ENCODE assay signal across 8 cellular contexts in the genomic region with DNA sequence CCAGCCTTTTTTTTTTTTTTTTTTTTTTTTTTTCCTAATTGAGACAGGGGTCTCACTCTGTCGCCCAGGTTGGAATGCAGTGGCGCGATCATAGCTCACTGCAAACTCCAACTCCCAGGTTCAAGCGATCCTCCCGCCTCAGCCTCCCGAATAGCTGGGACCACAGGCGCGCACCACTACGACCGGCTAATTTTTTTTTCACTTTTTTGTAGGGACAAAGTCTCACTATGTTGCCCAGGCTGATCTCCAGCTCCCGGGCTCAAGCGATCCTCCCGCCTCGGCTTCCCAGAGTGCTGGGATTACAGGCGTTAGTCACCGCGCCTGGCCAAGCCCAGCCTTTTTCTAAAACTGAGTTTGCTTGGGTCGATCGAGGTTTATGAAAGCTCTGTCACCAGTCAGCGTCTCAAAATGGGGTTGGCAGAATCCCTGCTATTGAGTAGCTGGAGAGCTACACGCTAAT. TPM values are rescaled to one million over a fixed set of nuclear protein-coding genes. Genes with fewer than 3 reads are reported as not detected.
DNase-seq lines count a peak whose midpoint lies in the region; ATAC-seq and TF ChIP-seq lines count a peak whose summit lies in the region.

No MANE protein-coding gene starts in this region.

- no peak for TF ChIP-seq CTCF in mesothelial cell of epicardium (IDR thresholded peaks at IDR 0.05; ENCODE audit: unreplicated experiment)

- WGBS in urinary bladder, result under 1% methylated on average over 21 of the region's 21 CpGs

- peak overlapping the region; percentile 94 for H3K4me3 ChIP-seq in ACC112 (ENCODE audit: low read depth, low read length)
- H3K4me3 ChIP-seq in urinary bladder (ENCODE audit: low read depth, low read length), result peak overlapping the region; percentile 7

- peak overlapping the region; percentile 100 for H3K27ac Mint-ChIP-seq in T-helper 1 cell treated with Interleukin-12 subunit alpha and Interleukin-12 subunit beta and Interleukin-4 antibody, amounts not matched to agents 30 μg/mL and 1 μg/mL, for 36 hours
- peak overlapping the region; percentile 100 for H3K27ac Mint-ChIP-seq in effector memory CD8-positive, alpha-beta T cell
- H3K27ac Mint-ChIP-seq in mesothelial cell of epicardium, result peak overlapping the region; percentile 100

- peak overlapping the region; percentile 99 for H3K4me3 Mint-ChIP-seq in T-helper 1 cell treated with Interleukin-12 subunit alpha and Interleukin-12 subunit beta and Interleukin-4 antibody, amounts not matched to agents 30 μg/mL and 1 μg/mL, for 36 hours
- H3K4me3 Mint-ChIP-seq in effector memory CD8-positive, alpha-beta T cell, result peak overlapping the region; percentile 94 to 97
- peak overlapping the region; percentile 100 for H3K4me3 Mint-ChIP-seq in mesothelial cell of epicardium

- peaks cover 27% of the 10 kb centered on the region for H3K79me2 ChIP-seq in ACC112 (ENCODE audit: control insufficient read depth, insufficient read depth, low read length, unreplicated experiment)

- peak; percentile 20 for DNase-seq in GOT3 (lab: John Stamatoyannopoulos, UW)
- peak in 1 of 3 experiments; percentile 27 for DNase-seq in effector memory CD8-positive, alpha-beta T cell
- no peak for DNase-seq in mesothelial cell of epicardium (ENCODE audit: low spot score in 2 of 2, unreplicated experiment in 2 of 2)
- DNase-seq in SIG-M5 (lab: John Stamatoyannopoulos, UW), result no peak

- no peaks in the 10 kb centered on the region for H3K27me3 ChIP-seq in ACC112 (ENCODE audit: insufficient read depth, low read length)

- H3K4me1 ChIP-seq in ACC112 (ENCODE audit: control insufficient read depth, insufficient read depth, low read length, unreplicated experiment), result peaks cover 12% of the 10 kb centered on the region
- no peaks in the 10 kb centered on the region for H3K4me1 ChIP-seq in urinary bladder (ENCODE audit: insufficient read depth)

- ATAC-seq in effector memory CD8-positive, alpha-beta T cell (replicated peaks), result no peak
- ATAC-seq in HG02798 (IDR thresholded peaks at IDR 0.05; ENCODE audit: poor library complexity, unreplicated experiment), result no peak

- peaks cover 12% of the 10 kb centered on the region for H3K36me3 Mint-ChIP-seq in T-helper 1 cell treated with Interleukin-12 subunit alpha and Interleukin-12 subunit beta and Interleukin-4 antibody, amounts not matched to agents 30 μg/mL and 1 μg/mL, for 36 hours (ENCODE audit: low read depth)
- H3K36me3 Mint-ChIP-seq in effector memory CD8-positive, alpha-beta T cell (ENCODE audit: insufficient read depth), result peaks cover 45% of the 10 kb centered on the region
- peaks cover 5% of the 10 kb centered on the region for H3K36me3 Mint-ChIP-seq in mesothelial cell of epicardium

- H3K36me3 ChIP-seq in ACC112 (ENCODE audit: insufficient read depth, low read length) (no peaks in the 10 kb centered on the region), urinary bladder (ENCODE audit: insufficient read depth) (no peaks in the 10 kb centered on the region)

- peak overlapping the region; percentile 100 for H3K27ac ChIP-seq in ACC112 (ENCODE audit: low read depth, low read length)
- H3K27ac ChIP-seq in urinary bladder (ENCODE audit: low read depth), result peak overlapping the region; percentile 71

- no peak overlapping the region for H2AFZ ChIP-seq in ACC112 (ENCODE audit: low read length, unreplicated experiment)

- H3K27me3 Mint-ChIP-seq in T-helper 1 cell treated with Interleukin-12 subunit alpha and Interleukin-12 subunit beta and Interleukin-4 antibody, amounts not matched to agents 30 μg/mL and 1 μg/mL, for 36 hours (ENCODE audit: low read depth), result no peaks in the 10 kb centered on the region
- H3K27me3 Mint-ChIP-seq in effector memory CD8-positive, alpha-beta T cell, result no peaks in the 10 kb centered on the region
- no peaks in the 10 kb centered on the region for H3K27me3 Mint-ChIP-seq in mesothelial cell of epicardium (ENCODE audit: low read depth)

- H3K4me1 Mint-ChIP-seq in T-helper 1 cell treated with Interleukin-12 subunit alpha and Interleukin-12 subunit beta and Interleukin-4 antibody, amounts not matched to agents 30 μg/mL and 1 μg/mL, for 36 hours (ENCODE audit: low read depth), result peaks cover 25% of the 10 kb centered on the region
- peaks cover 14 to 21% of the 10 kb centered on the region in 2 donors for H3K4me1 Mint-ChIP-seq in effector memory CD8-positive, alpha-beta T cell (ENCODE audit: low read depth in 2 of 2)
- H3K4me1 Mint-ChIP-seq in mesothelial cell of epicardium, result peaks cover 30% of the 10 kb centered on the region

- H3K9me3 Mint-ChIP-seq in T-helper 1 cell treated with Interleukin-12 subunit alpha and Interleukin-12 subunit beta and Interleukin-4 antibody, amounts not matched to agents 30 μg/mL and 1 μg/mL, for 36 hours, result no peaks in the 10 kb centered on the region
- no peaks in the 10 kb centered on the region for H3K9me3 Mint-ChIP-seq in effector memory CD8-positive, alpha-beta T cell
- H3K9me3 Mint-ChIP-seq in mesothelial cell of epicardium, result peaks cover 11% of the 10 kb centered on the region

RNA-seq across cellular contexts. Expression of gene OTUD5, which starts 1.3 kb away (rescaled TPM):
- 64.4 to 66.0 TPM (median 64.5 TPM) in 3 replicates for total RNA-seq in mesothelial cell of epicardium
- total RNA-seq in urinary bladder, result 21.3 TPM
- 48.9 TPM for polyA plus RNA-seq in urinary bladder

RNA-seq across cellular contexts. Expression of gene KCND1, which starts 13.0 kb away (rescaled TPM):
- total RNA-seq in mesothelial cell of epicardium, result 5.1 to 6.1 TPM (median 5.6 TPM) in 3 replicates
- total RNA-seq in urinary bladder, result 2.4 TPM
- polyA plus RNA-seq in urinary bladder, result 3.3 TPM

RNA-seq across cellular contexts. Expression of gene PIM2, which starts 39.8 kb away (rescaled TPM):
- 9.3 to 10.3 TPM (median 9.7 TPM) in 3 replicates for total RNA-seq in mesothelial cell of epicardium
- total RNA-seq in urinary bladder, result 4.0 TPM
- polyA plus RNA-seq in urinary bladder, result 8.4 TPM

RNA-seq across cellular contexts. Expression of gene GRIPAP1, which starts 43.4 kb away (rescaled TPM):
- total RNA-seq in mesothelial cell of epicardium (64.4 to 69.7 TPM (median 68.4 TPM) in 3 replicates), urinary bladder (16.1 TPM)
- polyA plus RNA-seq in urinary bladder, result 27.9 TPM

RNA-seq across cellular contexts. Expression of gene SLC35A2, which starts 47.2 kb away (rescaled TPM):
- total RNA-seq in mesothelial cell of epicardium (42.2 to 45.9 TPM (median 43.8 TPM) in 3 replicates), urinary bladder (10.5 TPM)
- polyA plus RNA-seq in urinary bladder, result 18.9 TPM
